In genomic region chr6:155224031-155224451, GRCh38 we compare ENCODE assay signal across 9 cellular contexts. TPM values are rescaled to one million over a fixed set of nuclear protein-coding genes. Genes with fewer than 3 reads are reported as not detected.
A peak's percentile ranks its signal among the peaks of the same experiment; 100 is the strongest.
DNase-seq lines count a peak whose midpoint lies in the region; ATAC-seq and TF ChIP-seq lines count a peak whose summit lies in the region.
"Had no signal": no experiment of that assay in that cellular context is flagged by ENCODE, and none has a peak within 500 bp of the region (broad histone marks: within the 10 kb centered on the region; RNA-seq: fewer than 3 reads in every experiment).

No MANE protein-coding gene starts in this region.

- ATAC-seq in GM21529 (IDR thresholded peaks at IDR 0.05; ENCODE audit: unreplicated experiment) (peak; percentile 97), mucosa of descending colon (peak; percentile 55)
- ATAC-seq in activated T-helper 17 cell treated with anti-CD3 and anti-CD28 coated beads, Interleukin-2, amount 50 U/mL, for 72 hours (replicated peaks) = peak; percentile 99

- H3K4me1 Mint-ChIP-seq in activated T-helper 17 cell treated with anti-CD3 and anti-CD28 coated beads, Interleukin-2, amount 50 U/mL, for 72 hours = peaks cover 11% of the 10 kb centered on the region

- DNase-seq in GM03348 (ENCODE audit: low spot score) (peak; percentile 68), HT1080 (ENCODE audit: low read depth) (peak; percentile 96), mucosa of descending colon (no peak), NCI-H146 treated with DMSO at 0.1 percent for 48 hours (lab: John Stamatoyannopoulos, UW; ENCODE audit: unreplicated experiment) (no peak), globus pallidus (ENCODE audit: low spot score) (no peak), LoVo (ENCODE audit: low spot score) (no peak)
- DNase-seq: pancreas had no signal

- H3K27ac Mint-ChIP-seq in activated T-helper 17 cell treated with anti-CD3 and anti-CD28 coated beads, Interleukin-2, amount 50 U/mL, for 72 hours = peak overlapping the region; percentile 86

- H3K4me1 ChIP-seq in mucosa of descending colon (ENCODE audit: low read depth) = no peaks in the 10 kb centered on the region
- H3K4me1 ChIP-seq: pancreas had no signal

- H3K36me3 Mint-ChIP-seq in activated T-helper 17 cell treated with anti-CD3 and anti-CD28 coated beads, Interleukin-2, amount 50 U/mL, for 72 hours (ENCODE audit: low read depth) = no peaks in the 10 kb centered on the region

- H3K9me3 Mint-ChIP-seq in activated T-helper 17 cell treated with anti-CD3 and anti-CD28 coated beads, Interleukin-2, amount 50 U/mL, for 72 hours = no peaks in the 10 kb centered on the region

- H3K4me3 Mint-ChIP-seq in activated T-helper 17 cell treated with anti-CD3 and anti-CD28 coated beads, Interleukin-2, amount 50 U/mL, for 72 hours = peak overlapping the region; percentile 72

- H3K4me3 ChIP-seq in mucosa of descending colon = no peak overlapping the region
- H3K4me3 ChIP-seq: pancreas had no signal

- H3K36me3 ChIP-seq in mucosa of descending colon (ENCODE audit: low read depth) = no peaks in the 10 kb centered on the region
- H3K36me3 ChIP-seq: pancreas had no signal

- intact Hi-C loops in mucosa of descending colon (cut with DNase I, micrococcal nuclease) = no loop called here

- H3K9me3 ChIP-seq in mucosa of descending colon = no peaks in the 10 kb centered on the region
- H3K9me3 ChIP-seq: pancreas had no signal

- H3K27me3 Mint-ChIP-seq in activated T-helper 17 cell treated with anti-CD3 and anti-CD28 coated beads, Interleukin-2, amount 50 U/mL, for 72 hours = peaks cover 9% of the 10 kb centered on the region

- no peak for TF ChIP-seq CTCF in mucosa of descending colon (IDR thresholded peaks at IDR 0.05)

RNA-seq across cellular contexts. Expression of gene CLDN20, which starts 39.8 kb away (rescaled TPM):
- not detected in 2 replicates for total RNA-seq in HT1080 (2014; rRNA removed; shearing (Covaris generic))
- not detected in 2 replicates for polyA plus RNA-seq in HT1080 (2015; cell fraction: cytosol; rRNA removed)
- not detected in 2 replicates for polyA plus RNA-seq in HT1080 (2015; cell fraction: nucleus; rRNA removed)
- total RNA-seq in activated T-helper 17 cell treated with anti-CD3 and anti-CD28 coated beads, Interleukin-2, amount 50 U/mL, for 72 hours = not detected
- not detected for total RNA-seq in mucosa of descending colon
- total RNA-seq: pancreas had no signal

Comparison
In these comparisons a context has a peak if more than half of its experiments do, and no peak if none do; other contexts are left out.
1. DNase-seq: peak in GM03348 (single experiment) and HT1080 (single experiment); none in mucosa of descending colon (0 of 3), NCI-H146 treated with DMSO at 0.1 percent for 48 hours (single experiment), globus pallidus (single experiment) and LoVo (single experiment).
2. Peak in every context shown above with its lines, with median percentiles within 50 percentile points of each other: ATAC-seq.